Comparison of ENCODE assay signal across 9 cellular contexts in genomic region chr1:9280015-9280860, GRCh38. TPM values are rescaled to one million over a fixed set of nuclear protein-coding genes. Genes with fewer than 3 reads are reported as not detected.
DNase-seq lines count a peak whose midpoint lies in the region; ATAC-seq, FAIRE-seq and TF ChIP-seq lines count a peak whose summit lies in the region.
"Had no signal": no experiment of that assay in that cellular context is flagged by ENCODE, and none has a peak within 500 bp of the region (broad histone marks: within the 10 kb centered on the region; RNA-seq: fewer than 3 reads in every experiment).

No MANE protein-coding gene starts in this region.

- H3K27me3 ChIP-seq in Panc1 (ENCODE audit: control insufficient read depth, insufficient read depth, low read length) (no peaks in the 10 kb centered on the region), keratinocyte (ENCODE audit: control insufficient read depth, extremely low read depth, insufficient read depth, low read length) (no peaks in the 10 kb centered on the region)
- H3K27me3 ChIP-seq: ovary had no signal

- intact Hi-C loops in Panc1 (cut with micrococcal nuclease; ENCODE audit: unreplicated experiment) = no loop called here

- H3K9me1 ChIP-seq in keratinocyte (ENCODE audit: control insufficient read depth, extremely low read depth, insufficient read depth, low read length) = no peaks in the 10 kb centered on the region

- no peaks in the 10 kb centered on the region for H3K9me3 Mint-ChIP-seq in activated naive CD8-positive, alpha-beta T cell treated with anti-CD3 and anti-CD28 coated beads for 36 hours

- H3K9ac ChIP-seq in keratinocyte (ENCODE audit: control insufficient read depth, extremely low read depth, insufficient read depth, low read length) = peak overlapping the region; percentile 20

- H3K9me3 ChIP-seq in Panc1 (ENCODE audit: control insufficient read depth, insufficient read depth, low read depth, low read length) (no peaks in the 10 kb centered on the region), keratinocyte (ENCODE audit: control insufficient read depth, low read depth, low read length) (no peaks in the 10 kb centered on the region)
- H3K9me3 ChIP-seq: ovary had no signal

- CTCF ChIA-PET in Panc1 (lab: Charles Lee) = no interaction called here

- ATAC-seq in Panc1 (peak; percentile 77), GM21723 (IDR thresholded peaks at IDR 0.05; ENCODE audit: unreplicated experiment) (no peak), HG03095 (IDR thresholded peaks at IDR 0.05; ENCODE audit: unreplicated experiment) (no peak), GM21825 (IDR thresholded peaks at IDR 0.05; ENCODE audit: unreplicated experiment) (no peak)

- H4K20me1 ChIP-seq in keratinocyte (ENCODE audit: control insufficient read depth, extremely low read depth, insufficient read depth, low read length) = no peaks in the 10 kb centered on the region

- H3K79me2 ChIP-seq in keratinocyte (ENCODE audit: control insufficient read depth, insufficient read depth, low read length) = no peaks in the 10 kb centered on the region

- in situ Hi-C loops in Panc1 (cut with HindIII; ENCODE audit: low pct_unique_long_range_greater_than_20kb, low sequenced_read_pairs) = no loop called here

- peaks cover 5% of the 10 kb centered on the region for H3K27me3 Mint-ChIP-seq in activated naive CD8-positive, alpha-beta T cell treated with anti-CD3 and anti-CD28 coated beads for 36 hours

- dilution Hi-C loops in keratinocyte (cut with MboI; ENCODE audit: extremely low pct_ligation_motif_present, low sequenced_read_pairs) = no loop called here

- H3K36me3 Mint-ChIP-seq in activated naive CD8-positive, alpha-beta T cell treated with anti-CD3 and anti-CD28 coated beads for 36 hours = no peaks in the 10 kb centered on the region

- H3K4me3 ChIP-seq in GM12865 (ENCODE audit: low read depth, low read length) = no peak overlapping the region
- peak overlapping the region; percentile 5 to 32; a peak in 2 of 4 replicates for H3K4me3 ChIP-seq in Panc1 (ENCODE audit: low read depth in 2 of 2, low read length in 2 of 2)
- H3K4me3 ChIP-seq in keratinocyte (ENCODE audit: control insufficient read depth in 2 of 3, extremely low read depth in 1 of 3, insufficient read depth in 2 of 3, low read depth in 1 of 3, low read length in 3 of 3) = peak overlapping the region in 1 of 3 experiments; percentile 16
- H3K4me3 ChIP-seq: ovary had no signal

- DNase-seq in GM12865 (ENCODE audit: low read depth) (peak; percentile 30), Panc1 (ENCODE audit: low read depth, low spot score) (no peak), keratinocyte (ENCODE audit: low read depth, low spot score) (no peak)
- peak; percentile 70 for DNase-seq in activated naive CD8-positive, alpha-beta T cell treated with anti-CD3 and anti-CD28 coated beads for 36 hours
- DNase-seq in stimulated activated CD8-positive, alpha-beta memory T cell treated with anti-CD3 and anti-CD28 coated beads, Interleukin-15, amount 100 ng/mL, for 24 hours (ENCODE audit: low read depth) = peak; percentile 33

- H3K4me2 ChIP-seq in keratinocyte (ENCODE audit: control insufficient read depth, extremely low read depth, insufficient read depth, low read depth, low read length) = peak overlapping the region; percentile 72

- FAIRE-seq in keratinocyte (lab: Jason Lieb, UNC) = peak; percentile 87

- H3K36me3 ChIP-seq in Panc1 (ENCODE audit: control insufficient read depth, insufficient read depth, low read length) (no peaks in the 10 kb centered on the region), keratinocyte (ENCODE audit: control insufficient read depth in 2 of 2, extremely low read depth in 1 of 2, insufficient read depth in 2 of 2, low read length in 2 of 2) (no peaks in the 10 kb centered on the region)
- H3K36me3 ChIP-seq: ovary had no signal

- no TSS peak for BruUV-seq in Panc1 (replicated peaks; lab: Mats Ljungman, UMichigan)

- H3K4me3 Mint-ChIP-seq in activated naive CD8-positive, alpha-beta T cell treated with anti-CD3 and anti-CD28 coated beads for 36 hours = no peak overlapping the region

- no peak overlapping the region for H3K27ac Mint-ChIP-seq in activated naive CD8-positive, alpha-beta T cell treated with anti-CD3 and anti-CD28 coated beads for 36 hours

- H3K4me1 ChIP-seq in Panc1 (ENCODE audit: control insufficient read depth, insufficient read depth, low read length) = peaks cover 53% of the 10 kb centered on the region
- H3K4me1 ChIP-seq in keratinocyte (ENCODE audit: control insufficient read depth, extremely low read depth, insufficient read depth, low read length) = peaks cover 29% of the 10 kb centered on the region

- H3K27ac ChIP-seq in Panc1 (ENCODE audit: low read length) = peak overlapping the region; percentile 81
- H3K27ac ChIP-seq in keratinocyte (ENCODE audit: control insufficient read depth, insufficient read depth, low read length) = peak overlapping the region; percentile 25
- H3K27ac ChIP-seq: ovary had no signal

- POLR2A ChIA-PET in Panc1 (lab: Charles Lee) = no interaction called here

- peak overlapping the region; percentile 35 for H2AFZ ChIP-seq in keratinocyte (ENCODE audit: control insufficient read depth, low read length)

- TF ChIP-seq CTCF in GM12865 (IDR thresholded peaks at IDR 0.05; ENCODE audit: insufficient read depth, low read depth, low read length, missing control alignments) = no peak
- TF ChIP-seq CTCF in Panc1 (IDR thresholded peaks at IDR 0.05) = no peak
- peak in 1 of 3 experiments; percentile 30 for TF ChIP-seq CTCF in keratinocyte (optimal IDR thresholded peaks at IDR 0.05 in 1 of 3, IDR thresholded peaks at IDR 0.05 in 1 of 3, conservative IDR thresholded peaks at IDR 0.05 in 1 of 3; ENCODE audit: extremely low read depth in 1 of 3, insufficient read depth in 2 of 3, low read length in 3 of 3)

- H3K4me1 Mint-ChIP-seq in activated naive CD8-positive, alpha-beta T cell treated with anti-CD3 and anti-CD28 coated beads for 36 hours = peaks cover 37% of the 10 kb centered on the region

RNA-seq across cellular contexts. Expression of gene SPSB1, which starts 12.5 kb away (rescaled TPM):
- 73.7 TPM for total RNA-seq in Panc1 (2021; ENCODE audit: unreplicated experiment)
- 59.2 TPM for polyA plus RNA-seq in Panc1 (2012; ENCODE audit: insufficient read length)
- total RNA-seq in activated naive CD8-positive, alpha-beta T cell treated with anti-CD3 and anti-CD28 coated beads for 36 hours = under 1 TPM; 0.36 to 0.37 TPM
- polyA plus RNA-seq in keratinocyte = 16.9 to 43.2 TPM (median 19.8 TPM) in 3 replicates
- 19.8 TPM for polyA plus RNA-seq in keratinocyte (2011; ENCODE audit: low read depth)
- 12.1 and 17.8 TPM in 2 replicates for polyA plus RNA-seq in keratinocyte (2011; cell fraction: cytosol; rRNA removed)
- 19.7 and 26.5 TPM in 2 replicates for polyA plus RNA-seq in keratinocyte (2011; cell fraction: nucleus; rRNA removed)
- polyA plus RNA-seq in keratinocyte (2012; ENCODE audit: low replicate concordance) = 18.5 and 23.4 TPM in 2 replicates
- 14.3 to 41.7 TPM (median 16.8 TPM) in 3 replicates for polyA minus RNA-seq in keratinocyte
- polyA minus RNA-seq in keratinocyte (2011; cell fraction: cytosol; rRNA and poly(A)+ RNA removed) = 18.4 TPM
- 19.2 and 24.3 TPM in 2 replicates for polyA minus RNA-seq in keratinocyte (2011; cell fraction: nucleus; rRNA and poly(A)+ RNA removed)

RNA-seq across cellular contexts. Expression of gene H6PD, which starts 45.7 kb away (rescaled TPM):
- total RNA-seq in Panc1 (2021; ENCODE audit: unreplicated experiment) = 23.5 TPM
- 17.7 TPM for polyA plus RNA-seq in Panc1 (2012; ENCODE audit: insufficient read length)
- 1 to 10 TPM; 5.7 to 5.9 TPM for total RNA-seq in activated naive CD8-positive, alpha-beta T cell treated with anti-CD3 and anti-CD28 coated beads for 36 hours
- 3.3 to 4.5 TPM (median 4.4 TPM) in 3 replicates for polyA plus RNA-seq in keratinocyte
- 1.2 TPM for polyA plus RNA-seq in keratinocyte (2011; ENCODE audit: low read depth)
- polyA plus RNA-seq in keratinocyte (2011; cell fraction: cytosol; rRNA removed) = 2.1 TPM in 2 replicates
- 13.8 and 18.0 TPM in 2 replicates for polyA plus RNA-seq in keratinocyte (2011; cell fraction: nucleus; rRNA removed)
- polyA plus RNA-seq in keratinocyte (2012; ENCODE audit: low replicate concordance) = 4.2 and 5.5 TPM in 2 replicates
- 4.9 to 10.6 TPM (median 6.0 TPM) in 3 replicates for polyA minus RNA-seq in keratinocyte
- polyA minus RNA-seq in keratinocyte (2011; cell fraction: cytosol; rRNA and poly(A)+ RNA removed) = 4.6 TPM
- polyA minus RNA-seq in keratinocyte (2011; cell fraction: nucleus; rRNA and poly(A)+ RNA removed) = 12.8 and 18.5 TPM in 2 replicates

Comparison
In these comparisons a context has a peak if more than half of its experiments do, and no peak if none do; other contexts are left out.
1. DNase-seq: peak in GM12865 (single experiment), activated naive CD8-positive, alpha-beta T cell treated with anti-CD3 and anti-CD28 coated beads for 36 hours (single experiment) and stimulated activated CD8-positive, alpha-beta memory T cell treated with anti-CD3 and anti-CD28 coated beads, Interleukin-15, amount 100 ng/mL, for 24 hours (single experiment); none in Panc1 (single experiment) and keratinocyte (single experiment).
2. RNA of gene SPSB1, which starts 12.5 kb away (total RNA-seq): 73.7 TPM in Panc1 (single experiment); 0.36 to 0.37 TPM in activated naive CD8-positive, alpha-beta T cell treated with anti-CD3 and anti-CD28 coated beads for 36 hours; every median in the first group is over 10 times any median in the second.